ENCODE assay signal across 17 cellular contexts in the genomic region with DNA sequence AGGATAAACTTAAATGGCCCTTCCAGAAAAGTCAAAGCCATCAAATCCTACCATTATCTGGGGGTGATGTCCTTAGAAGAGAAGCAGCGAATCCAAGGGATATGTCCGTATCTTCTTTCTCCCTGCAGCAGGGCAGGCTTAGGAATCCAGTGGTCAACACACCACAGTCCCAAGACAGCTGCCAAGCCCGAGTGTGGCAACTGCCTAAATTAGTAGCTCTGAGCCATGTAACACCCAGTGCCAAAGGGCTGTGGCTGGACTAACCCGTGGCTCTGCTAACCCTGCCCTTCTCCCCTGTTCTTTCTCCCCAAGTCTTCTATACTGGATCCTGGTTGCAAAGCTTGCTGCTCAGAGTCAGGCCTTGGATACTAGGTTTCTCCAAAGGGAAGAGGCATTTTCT.
"Had no signal": no experiment of that assay in that cellular context is flagged by ENCODE, and none has a peak within 500 bp of the region (broad histone marks: within the 10 kb centered on the region; RNA-seq: fewer than 3 reads in every experiment).

No MANE protein-coding gene starts in this region.

- H3K4me3 ChIP-seq: suprapubic skin, transverse colon, vagina had no signal

- DNase-seq: activated CD4-positive, alpha-beta T cell treated with anti-CD3 and anti-CD28 coated beads, Interleukin-2, amount 50 U/mL, for 1 hour; activated CD4-positive, CD25-positive, alpha-beta regulatory T cell treated with anti-CD3 and anti-CD28 coated beads, Interleukin-2, amount 50 U/mL, for 72 hours; activated CD8-positive, alpha-beta memory T cell treated with anti-CD3 and anti-CD28 coated beads for 24 hours; activated CD8-positive, alpha-beta memory T cell treated with anti-CD3 and anti-CD28 coated beads, Interleukin-2, amount 50 U/mL, for 48 hours; activated effector memory CD4-positive, alpha-beta T cell treated with anti-CD3 and anti-CD28 coated beads, Interleukin-2, amount 50 U/mL, for 16 hours; activated naive CD4-positive, alpha-beta T cell treated with anti-CD3 and anti-CD28 coated beads, Interleukin-2, amount 50 U/mL, for 16 hours; activated T-cell treated with anti-CD3 and anti-CD28 coated beads, Interleukin-2, amount 50 U/mL, for 72 hours; effector memory CD8-positive, alpha-beta T cell; foreskin melanocyte; head of caudate nucleus; stimulated activated naive CD8-positive, alpha-beta T cell treated with anti-CD3 and anti-CD28 coated beads, Interleukin-15, amount 100 ng/mL, for 72 hours; transverse colon had no signal

- ATAC-seq: activated T-cell treated with anti-CD3 and anti-CD28 coated beads, Interleukin-2, amount 50 U/mL, for 72 hours; effector memory CD8-positive, alpha-beta T cell; natural killer cell treated with Interleukin-12 subunit alpha and Interleukin-12 subunit beta and Interleukin-15 and Interleukin-18, amount 100 ng/mL, for 72 hours; stimulated activated naive CD8-positive, alpha-beta T cell treated with anti-CD3 and anti-CD28 coated beads, Interleukin-15, amount 100 ng/mL, for 72 hours had no signal

- H3K27me3 ChIP-seq: suprapubic skin, transverse colon, vagina had no signal

- H3K9me3 ChIP-seq: suprapubic skin, vagina had no signal

- H3K27ac Mint-ChIP-seq: activated T-cell treated with anti-CD3 and anti-CD28 coated beads, Interleukin-2, amount 50 U/mL, for 72 hours; effector memory CD8-positive, alpha-beta T cell; memory B cell; natural killer cell treated with Interleukin-12 subunit alpha and Interleukin-12 subunit beta and Interleukin-15 and Interleukin-18, amount 100 ng/mL, for 72 hours; stimulated activated naive CD8-positive, alpha-beta T cell treated with anti-CD3 and anti-CD28 coated beads, Interleukin-15, amount 100 ng/mL, for 72 hours; T-helper 1 cell treated with Interleukin-12 subunit alpha and Interleukin-12 subunit beta and Interleukin-4 antibody, amounts not matched to agents 30 μg/mL and 1 μg/mL, for 36 hours had no signal

- H3K36me3 Mint-ChIP-seq: memory B cell; natural killer cell treated with Interleukin-12 subunit alpha and Interleukin-12 subunit beta and Interleukin-15 and Interleukin-18, amount 100 ng/mL, for 72 hours had no signal

- H3K27me3 Mint-ChIP-seq: memory B cell; stimulated activated naive CD8-positive, alpha-beta T cell treated with anti-CD3 and anti-CD28 coated beads, Interleukin-15, amount 100 ng/mL, for 72 hours had no signal

- H3K36me3 ChIP-seq: suprapubic skin, transverse colon, vagina had no signal

- H3K4me1 Mint-ChIP-seq: memory B cell; stimulated activated naive CD8-positive, alpha-beta T cell treated with anti-CD3 and anti-CD28 coated beads, Interleukin-15, amount 100 ng/mL, for 72 hours had no signal

- H3K4me3 Mint-ChIP-seq: activated T-cell treated with anti-CD3 and anti-CD28 coated beads, Interleukin-2, amount 50 U/mL, for 72 hours; effector memory CD8-positive, alpha-beta T cell; memory B cell; natural killer cell treated with Interleukin-12 subunit alpha and Interleukin-12 subunit beta and Interleukin-15 and Interleukin-18, amount 100 ng/mL, for 72 hours; stimulated activated naive CD8-positive, alpha-beta T cell treated with anti-CD3 and anti-CD28 coated beads, Interleukin-15, amount 100 ng/mL, for 72 hours; T-helper 1 cell treated with Interleukin-12 subunit alpha and Interleukin-12 subunit beta and Interleukin-4 antibody, amounts not matched to agents 30 μg/mL and 1 μg/mL, for 36 hours had no signal

- H3K27ac ChIP-seq: suprapubic skin, transverse colon, vagina had no signal

- H3K9me3 Mint-ChIP-seq: activated T-cell treated with anti-CD3 and anti-CD28 coated beads, Interleukin-2, amount 50 U/mL, for 72 hours; effector memory CD8-positive, alpha-beta T cell; memory B cell; natural killer cell treated with Interleukin-12 subunit alpha and Interleukin-12 subunit beta and Interleukin-15 and Interleukin-18, amount 100 ng/mL, for 72 hours; stimulated activated naive CD8-positive, alpha-beta T cell treated with anti-CD3 and anti-CD28 coated beads, Interleukin-15, amount 100 ng/mL, for 72 hours; T-helper 1 cell treated with Interleukin-12 subunit alpha and Interleukin-12 subunit beta and Interleukin-4 antibody, amounts not matched to agents 30 μg/mL and 1 μg/mL, for 36 hours had no signal
